Comparison of ENCODE assay signal across 8 cellular contexts in the genomic region with DNA sequence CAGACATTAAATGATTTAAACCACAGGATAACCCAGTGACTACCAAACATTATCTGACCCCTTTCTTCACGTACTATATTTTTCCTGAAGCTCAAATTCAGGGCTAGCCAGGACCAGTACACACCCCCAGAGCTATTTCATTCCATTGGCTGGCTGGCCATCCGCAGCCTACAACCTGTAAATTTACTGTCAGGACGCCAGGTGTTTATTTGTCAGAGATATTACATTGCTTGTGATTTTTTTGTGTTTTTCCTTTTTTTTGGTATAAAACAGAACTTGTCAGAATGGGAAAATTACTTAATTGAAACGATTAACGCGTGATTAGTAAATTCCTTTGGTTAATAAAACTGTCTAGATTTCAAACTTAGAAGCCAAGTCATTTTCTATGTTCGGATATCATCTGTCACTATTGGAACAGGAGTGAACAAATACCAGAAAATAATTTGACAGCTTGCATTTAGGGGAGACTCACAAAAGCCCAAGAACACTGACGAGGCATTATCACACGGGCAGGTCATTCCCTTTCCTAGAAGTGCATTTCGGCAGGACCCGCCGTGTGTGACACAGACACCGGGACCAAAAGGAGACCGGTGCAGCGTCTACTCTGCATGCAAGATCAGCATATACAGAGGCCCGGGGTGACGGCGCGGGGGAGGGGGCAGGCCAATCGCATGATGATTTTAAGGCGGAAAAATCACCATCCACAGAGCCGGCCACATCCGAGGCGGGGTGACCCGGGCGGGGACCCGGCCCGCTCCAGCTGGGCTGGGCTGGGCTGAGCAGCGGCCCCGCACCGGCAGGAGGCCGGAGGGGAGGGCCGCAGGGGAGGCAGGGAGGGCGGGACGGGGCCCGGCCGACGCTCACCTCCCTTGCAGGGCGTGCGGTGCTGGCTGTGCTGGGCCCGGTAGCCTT. TPM values are rescaled to one million over a fixed set of nuclear protein-coding genes. Genes with fewer than 3 reads are reported as not detected.
DNase-seq lines count a peak whose midpoint lies in the region; ATAC-seq and TF ChIP-seq lines count a peak whose summit lies in the region.

No MANE protein-coding gene starts in this region.

- no peaks in the 10 kb centered on the region for H3K9me3 ChIP-seq in CD8-positive, alpha-beta memory T cell (ENCODE audit: low read length)
- H3K9me3 ChIP-seq in right cardiac atrium (ENCODE audit: control insufficient read depth, low read length) (no peaks in the 10 kb centered on the region), uterus (no peaks in the 10 kb centered on the region)

- peaks cover 37% of the 10 kb centered on the region for H3K4me1 ChIP-seq in CD8-positive, alpha-beta memory T cell (ENCODE audit: insufficient read depth, low read length)
- no peaks in the 10 kb centered on the region for H3K4me1 ChIP-seq in right cardiac atrium (ENCODE audit: control insufficient read depth, insufficient read depth, low read length)
- H3K4me1 ChIP-seq in rectal smooth muscle tissue (ENCODE audit: control insufficient read depth, insufficient read depth, low read length) = no peaks in the 10 kb centered on the region
- H3K4me1 ChIP-seq in uterus = peaks cover 0 to 9% of the 10 kb centered on the region in 2 donors

- peak overlapping the region; percentile 24 for H3K9ac ChIP-seq in rectal smooth muscle tissue (ENCODE audit: low read length)

- CTCF ChIA-PET in CD8-positive, alpha-beta memory T cell (lab: Charles Lee) = interaction anchor here (0.8 kb wide), 1 partner anchor 337 kb away, joined by 3 read pairs; a partner anchor contains a TSS
- CTCF ChIA-PET in T-cell (lab: Charles Lee) = interaction anchor here (0.6 to 1.0 kb wide), 2 partner anchors 9 to 393 kb away, joined by 3 to 4 read pairs; no protein-coding TSS in a partner anchor

- peaks cover 56 to 76% (median 72%) of the 10 kb centered on the region in 3 donors for H3K4me1 Mint-ChIP-seq in CD8-positive, alpha-beta memory T cell
- peaks cover 55 to 71% (median 65%) of the 10 kb centered on the region in 3 donors for H3K4me1 Mint-ChIP-seq in T-cell

- ATAC-seq in GM19397 (IDR thresholded peaks at IDR 0.05; ENCODE audit: unreplicated experiment) (peak; percentile 21), HG03521 (IDR thresholded peaks at IDR 0.05; ENCODE audit: unreplicated experiment) (peak; percentile 18), T-cell (replicated peaks in 1 of 4) (peak; percentile 2 to 6 (median 5)), right cardiac atrium (peak; percentile 41 to 51)

- intact Hi-C loops in right cardiac atrium (cut with DNase I) (loop anchor here in 1 of 4 donors (10.0 kb wide), 1 partner anchor 119 kb away; no protein-coding TSS in a partner anchor), uterus (cut with DNase I; ENCODE audit: low total_unique reads) (loop anchor here (10.0 kb wide), 1 partner anchor 129 kb away; a partner anchor contains a TSS)

- peak overlapping the region; percentile 88 to 97 (median 96) for H3K4me3 Mint-ChIP-seq in CD8-positive, alpha-beta memory T cell
- peak overlapping the region; percentile 85 to 91 (median 90) for H3K4me3 Mint-ChIP-seq in T-cell

- no peaks in the 10 kb centered on the region for H3K27me3 ChIP-seq in CD8-positive, alpha-beta memory T cell (ENCODE audit: insufficient read depth, low read length, poor library complexity, severe bottlenecking)
- no peaks in the 10 kb centered on the region for H3K27me3 ChIP-seq in right cardiac atrium (ENCODE audit: control insufficient read depth, insufficient read depth)
- H3K27me3 ChIP-seq in rectal smooth muscle tissue (ENCODE audit: control insufficient read depth, insufficient read depth, low read length) = no peaks in the 10 kb centered on the region
- no peaks in the 10 kb centered on the region for H3K27me3 ChIP-seq in uterus

- TF ChIP-seq CTCF in uterus (IDR thresholded peaks at IDR 0.05) = no peak

- peaks cover 0 to 25% (median 0%) of the 10 kb centered on the region in 3 donors for H3K36me3 Mint-ChIP-seq in CD8-positive, alpha-beta memory T cell
- peaks cover 18% of the 10 kb centered on the region for H3K36me3 Mint-ChIP-seq in T-cell

- WGBS in right cardiac atrium = 2% methylated on average over 41 of the region's 41 CpGs

- H3K36me3 ChIP-seq in CD8-positive, alpha-beta memory T cell (ENCODE audit: insufficient read depth, low read length) = no peaks in the 10 kb centered on the region
- H3K36me3 ChIP-seq in rectal smooth muscle tissue (ENCODE audit: control insufficient read depth, insufficient read depth, low read length) = no peaks in the 10 kb centered on the region
- no peaks in the 10 kb centered on the region for H3K36me3 ChIP-seq in uterus

- POLR2A ChIA-PET in CD8-positive, alpha-beta memory T cell (lab: Charles Lee) = interaction anchor here (0.8 to 2.2 kb wide), 5 partner anchors 10 to 123 kb away, joined by 3 to 7 read pairs (median 4); no protein-coding TSS in a partner anchor
- POLR2A ChIA-PET in T-cell (lab: Charles Lee) = interaction anchor here (0.6 to 1.8 kb wide), 4 partner anchors 10 to 1594 kb away, joined by 3 to 10 read pairs (median 4); no protein-coding TSS in a partner anchor

- DNase-seq in CD8-positive, alpha-beta memory T cell = peak; percentile 50 to 82 (median 54)
- DNase-seq in T-cell = peak; percentile 9 to 62 (median 44)
- DNase-seq in amygdala (lab: John Stamatoyannopoulos, UW) = peak in 39 of 56 donors; percentile 6 to 67 (median 30)
- DNase-seq in right cardiac atrium = peak; percentile 66 to 87 (median 85)
- DNase-seq in uterus = peak; percentile 57 to 68

- no peaks in the 10 kb centered on the region for H3K9me3 Mint-ChIP-seq in CD8-positive, alpha-beta memory T cell
- H3K9me3 Mint-ChIP-seq in T-cell = no peaks in the 10 kb centered on the region

- H3K27me3 Mint-ChIP-seq in CD8-positive, alpha-beta memory T cell = no peaks in the 10 kb centered on the region
- H3K27me3 Mint-ChIP-seq in T-cell = no peaks in the 10 kb centered on the region

- H3K4me3 ChIP-seq in CD8-positive, alpha-beta memory T cell (ENCODE audit: low read length) = peak overlapping the region; percentile 79
- peak overlapping the region; percentile 61 for H3K4me3 ChIP-seq in right cardiac atrium (ENCODE audit: low read length)
- H3K4me3 ChIP-seq in rectal smooth muscle tissue (ENCODE audit: low read length) = peak overlapping the region; percentile 94
- H3K4me3 ChIP-seq in uterus = peak overlapping the region; percentile 77 to 93

- no peak for TF ChIP-seq POLR2A in uterus (IDR thresholded peaks at IDR 0.05)

- peak overlapping the region; percentile 89 to 99 (median 96) for H3K27ac Mint-ChIP-seq in CD8-positive, alpha-beta memory T cell
- peak overlapping the region; percentile 89 to 91 for H3K27ac Mint-ChIP-seq in T-cell

- peak overlapping the region; percentile 82 for H3K27ac ChIP-seq in CD8-positive, alpha-beta memory T cell (ENCODE audit: low read depth, low read length)
- peak overlapping the region; percentile 98 for H3K27ac ChIP-seq in right cardiac atrium (ENCODE audit: low read length)
- H3K27ac ChIP-seq in rectal smooth muscle tissue (ENCODE audit: low read depth, low read length) = peak overlapping the region; percentile 94
- H3K27ac ChIP-seq in uterus = peak overlapping the region; percentile 96

RNA-seq across cellular contexts. Expression of a gene that starts 0.9 kb away (rescaled TPM):
- total RNA-seq in CD8-positive, alpha-beta memory T cell = 100 to 1,000 TPM; 174 to 184 TPM
- polyA plus RNA-seq in CD8-positive, alpha-beta memory T cell = 130 TPM
- 10 to 100 TPM; 71.0 to 89.2 (median 82.9) TPM for total RNA-seq in T-cell
- 10 to 100 TPM; 85.7 to 94.5 (median 88.8) TPM for total RNA-seq in right cardiac atrium
- 54.6 TPM for polyA plus RNA-seq in right cardiac atrium
- 100 to 1,000 TPM; 115 to 189 (median 125) TPM for total RNA-seq in uterus

RNA-seq across cellular contexts. Expression of a gene that starts 1.3 kb away (rescaled TPM):
- 10 to 100 TPM; 42.9 to 44.2 TPM for total RNA-seq in CD8-positive, alpha-beta memory T cell
- 24.9 TPM for polyA plus RNA-seq in CD8-positive, alpha-beta memory T cell
- total RNA-seq in T-cell (10 to 100 TPM; 20.9 to 29.3 (median 22.1) TPM), right cardiac atrium (10 to 100 TPM; 15.4 to 24.6 (median 17.2) TPM), uterus (10 to 100 TPM; 17.1 to 61.6 (median 30.2) TPM)
- polyA plus RNA-seq in right cardiac atrium = 7.4 TPM

Comparison
In these comparisons a context has a peak if more than half of its experiments do, and no peak if none do; other contexts are left out.
1. Peak in every context shown above with its lines: DNase-seq, ATAC-seq, H3K4me3 ChIP-seq and H3K27ac ChIP-seq.
2. DNase-seq: peak in every context shown above with its lines; median percentile 85 in right cardiac atrium; 62 in uterus; 54 in CD8-positive, alpha-beta memory T cell; 44 in T-cell; 30 in amygdala.